Comparison of ENCODE assay signal across 19 cellular contexts in the genomic region with DNA sequence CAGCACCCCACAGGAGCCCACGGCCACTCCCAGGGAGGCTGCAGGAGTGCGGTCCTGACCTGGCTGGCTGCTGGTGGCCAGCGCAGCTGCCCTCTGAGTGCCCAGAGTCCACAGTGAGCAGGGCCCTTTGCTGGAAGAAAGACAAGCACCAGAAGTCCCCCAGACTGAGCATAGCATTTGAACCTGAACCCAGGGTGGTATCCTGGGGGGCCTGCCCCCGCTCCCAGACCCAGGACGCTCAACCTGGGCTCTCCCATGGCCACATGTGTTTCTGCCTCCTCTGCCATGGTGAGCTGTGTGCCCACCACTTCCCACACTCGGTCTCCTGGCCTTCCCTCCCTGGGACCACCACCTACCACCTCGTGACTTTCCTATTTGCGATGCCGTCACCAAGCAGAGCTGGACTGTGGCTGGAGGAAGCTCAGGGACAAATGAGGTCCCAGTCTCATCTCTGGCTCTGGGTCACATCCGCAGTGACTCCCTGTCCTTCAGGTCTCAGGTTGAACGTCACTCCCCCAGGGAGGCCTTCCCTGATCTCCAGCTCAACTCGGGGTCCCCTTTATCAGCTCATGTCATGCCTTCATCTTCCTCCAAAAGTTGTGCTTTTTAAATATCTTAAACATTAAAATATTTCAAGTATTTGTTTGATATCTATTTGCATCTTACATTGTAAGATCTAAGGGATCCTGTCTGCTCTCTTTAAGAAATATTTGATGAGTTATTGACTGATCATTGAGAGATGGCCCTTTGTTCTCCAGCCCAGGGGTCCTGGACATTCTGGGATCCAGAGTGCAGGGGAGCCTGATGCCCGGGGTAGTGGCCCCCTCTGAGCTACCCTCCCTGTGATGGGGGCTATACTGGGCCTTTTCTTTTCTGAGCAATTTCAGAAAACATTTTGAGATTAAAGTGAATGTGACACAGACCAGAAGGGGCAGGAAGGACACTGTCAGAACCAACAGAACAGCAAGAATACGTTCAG. TPM values are rescaled to one million over a fixed set of nuclear protein-coding genes. Genes with fewer than 3 reads are reported as not detected.
A peak's percentile ranks its signal among the peaks of the same experiment; 100 is the strongest.
DNase-seq lines count a peak whose midpoint lies in the region; ATAC-seq and TF ChIP-seq lines count a peak whose summit lies in the region.
"Had no signal": no experiment of that assay in that cellular context is flagged by ENCODE, and none has a peak within 500 bp of the region (broad histone marks: within the 10 kb centered on the region; RNA-seq: fewer than 3 reads in every experiment).

No MANE protein-coding gene starts in this region.

- no peaks in the 10 kb centered on the region for H3K4me1 ChIP-seq in IMR-90 (ENCODE audit: control insufficient read depth, insufficient read depth, low read length)
- peaks cover 2 to 4% of the 10 kb centered on the region in 2 experiments for H3K4me1 ChIP-seq in trophoblast cell (ENCODE audit: control insufficient read depth in 1 of 2, insufficient read depth in 2 of 2, low read length in 2 of 2)
- H3K4me1 ChIP-seq: SJCRH30 had no signal

- H3K79me2 ChIP-seq in trophoblast cell (ENCODE audit: control insufficient read depth, insufficient read depth, low read length, poor library complexity), result no peaks in the 10 kb centered on the region

- TF ChIP-seq POLR2A in IMR-90 (IDR thresholded peaks at IDR 0.05; ENCODE audit: low read depth, low read length) (no peak), lower leg skin (IDR thresholded peaks at IDR 0.05) (no peak)

- H3K9ac ChIP-seq in IMR-90 (ENCODE audit: low read depth, low read length) (no peak overlapping the region), trophoblast cell (ENCODE audit: low read length) (no peak overlapping the region)

- H3K18ac ChIP-seq in IMR-90 (ENCODE audit: low read depth, low read length) (no peak overlapping the region), trophoblast cell (ENCODE audit: low read length) (no peak overlapping the region)

- dilution Hi-C loops in IMR-90 (cut with HindIII; ENCODE audit: low sequenced_read_pairs, unreplicated experiment), result no loop called here

- no peak overlapping the region for H3K56ac ChIP-seq in IMR-90 (ENCODE audit: extremely low read depth, insufficient read depth, low read length)

- WGBS in IMR-90 (ENCODE audit: extremely low coverage in 2 of 2, insufficient read length in 1 of 2), 2 experiments, result 64% methylated on average over 6 of the region's 14 CpGs; no CpG with 5 or more reads in 1 of the 2 experiments
- WGBS in lower leg skin, 2 donors, result 80 to 84% methylated on average over 13 to 14 of the region's 14 CpGs
- no CpG with 5 or more reads among the region's 14 CpGs for WGBS in trophoblast cell (ENCODE audit: extremely low coverage, insufficient coverage, insufficient read length)

- H3K27me3 ChIP-seq in IMR-90 (ENCODE audit: control insufficient read depth, insufficient read depth, low read length) (peaks cover 16% of the 10 kb centered on the region), trophoblast cell (ENCODE audit: insufficient read depth, low read length) (no peaks in the 10 kb centered on the region)

- no peaks in the 10 kb centered on the region for H4K20me1 ChIP-seq in IMR-90 (ENCODE audit: insufficient read depth, low read length)

- H2BK5ac ChIP-seq in IMR-90 (ENCODE audit: low read depth, low read length, poor library complexity, severe bottlenecking) (no peak overlapping the region), trophoblast cell (ENCODE audit: low read depth, low read length, poor library complexity) (no peak overlapping the region)

- BruUV-seq in IMR-90 (replicated peaks; lab: Mats Ljungman, UMichigan), result no TSS peak

- H2BK120ac ChIP-seq in IMR-90 (ENCODE audit: low read depth, low read length) (no peak overlapping the region), trophoblast cell (ENCODE audit: insufficient read depth, low read length, poor library complexity) (no peak overlapping the region)

- H3K27ac ChIP-seq in IMR-90 (ENCODE audit: insufficient read depth, low read length) (no peak overlapping the region), trophoblast cell (ENCODE audit: low read depth, low read length) (no peak overlapping the region)
- H3K27ac ChIP-seq: SJCRH30 had no signal

- CTCF ChIA-PET in IMR-90 (lab: Yijun Ruan, JAX), result no interaction called here

- DNase-seq in IMR-90, result no peak
- DNase-seq in activated CD8-positive, alpha-beta memory T cell treated with anti-CD3 and anti-CD28 coated beads, Interleukin-2, amount 50 U/mL, for 48 hours, result peak; percentile 45
- DNase-seq in lower leg skin (ENCODE audit: low spot score in 2 of 2), result peak; percentile 5 to 64
- no peak for DNase-seq in trophoblast cell
- no peak for DNase-seq in activated gamma-delta T cell (lab: John Stamatoyannopoulos, UW)
- DNase-seq: COR-L47, NCI-H1417 treated with DMSO at 0.1 percent for 48 hours, NCI-H2029 treated with DMSO at 0.1 percent for 48 hours, NCI-H2171 treated with DMSO at 0.1 percent for 48 hours, NCI-H510A, NCI-H82, PC-3, SJCRH30 had no signal

- no peak overlapping the region for H3K4ac ChIP-seq in IMR-90 (ENCODE audit: low read depth, low read length)
- H3K4ac ChIP-seq in trophoblast cell (ENCODE audit: low read depth, low read length), result no peak overlapping the region

- H3K14ac ChIP-seq in IMR-90 (replicated peaks; ENCODE audit: low read depth, low read length), result no peak overlapping the region
- H3K14ac ChIP-seq in trophoblast cell (ENCODE audit: low read length), result peak overlapping the region; percentile 47

- no peaks in the 10 kb centered on the region for H3K36me3 ChIP-seq in IMR-90 (ENCODE audit: control insufficient read depth, insufficient read depth, low read length)
- H3K36me3 ChIP-seq in trophoblast cell (ENCODE audit: control insufficient read depth in 1 of 2, insufficient read depth in 2 of 2, low read length in 2 of 2), result no peaks in the 10 kb centered on the region
- H3K36me3 ChIP-seq: SJCRH30 had no signal

- TF ChIP-seq CTCF in IMR-90 (conservative IDR thresholded peaks at IDR 0.05; ENCODE audit: low read depth, low read length), result no peak
- no peak for TF ChIP-seq CTCF in lower leg skin (IDR thresholded peaks at IDR 0.05)

- no peak overlapping the region for H4K5ac ChIP-seq in IMR-90 (ENCODE audit: low read depth, low read length)

- H3K79me1 ChIP-seq in IMR-90 (ENCODE audit: low read depth in 1 of 2, low read length in 2 of 2) (no peaks in the 10 kb centered on the region), trophoblast cell (ENCODE audit: low read length) (peaks cover 3% of the 10 kb centered on the region)

- no peak overlapping the region for H4K12ac ChIP-seq in trophoblast cell (ENCODE audit: low read depth, low read length)

- H3K9me3 ChIP-seq in IMR-90 (ENCODE audit: control insufficient read depth, insufficient read depth, low read length) (no peaks in the 10 kb centered on the region), trophoblast cell (ENCODE audit: insufficient read depth, low read depth, low read length) (peaks cover 8% of the 10 kb centered on the region)

- H3K4me2 ChIP-seq in IMR-90 (ENCODE audit: low read depth, low read length) (no peak overlapping the region), trophoblast cell (ENCODE audit: low read length) (no peak overlapping the region)

- no peak overlapping the region for H2BK12ac ChIP-seq in trophoblast cell (ENCODE audit: low read length)

- no peak overlapping the region for H2AK5ac ChIP-seq in IMR-90 (ENCODE audit: low read depth, low read length)
- no peak overlapping the region for H2AK5ac ChIP-seq in trophoblast cell (ENCODE audit: low read length)

- H2AFZ ChIP-seq in IMR-90 (replicated peaks; ENCODE audit: low read length, poor library complexity) (no peak overlapping the region), trophoblast cell (ENCODE audit: insufficient read depth, low read length, poor library complexity) (no peak overlapping the region)

- H4K91ac ChIP-seq in IMR-90 (ENCODE audit: insufficient read depth, low read depth, low read length) (no peak overlapping the region), trophoblast cell (ENCODE audit: low read depth, low read length) (no peak overlapping the region)

- H3K9me1 ChIP-seq in IMR-90 (ENCODE audit: insufficient read depth, low read length), result no peaks in the 10 kb centered on the region

- H4K8ac ChIP-seq in IMR-90 (ENCODE audit: low read depth in 2 of 2, low read length in 2 of 2) (no peak overlapping the region), trophoblast cell (ENCODE audit: low read depth, low read length) (no peak overlapping the region)

- H3K23ac ChIP-seq in IMR-90 (ENCODE audit: low read depth, low read length) (no peak overlapping the region), trophoblast cell (ENCODE audit: low read length) (no peak overlapping the region)

- H2BK20ac ChIP-seq in IMR-90 (ENCODE audit: low read depth, low read length), result no peak overlapping the region

- intact Hi-C loops in IMR-90 (cut with micrococcal nuclease), result no loop called here
- intact Hi-C loops in lower leg skin (cut with DNase I; ENCODE audit: low total_unique reads), result no loop called here

- POLR2A ChIA-PET in IMR-90 (lab: Charles Lee; ENCODE audit: unreplicated experiment), result no interaction called here

- no peak overlapping the region for H2BK15ac ChIP-seq in IMR-90 (ENCODE audit: low read depth, low read length)

- H3K4me3 ChIP-seq in IMR-90 (ENCODE audit: insufficient read depth, low read depth, low read length) (no peak overlapping the region), lower leg skin (ENCODE audit: low read depth, poor library complexity, severe bottlenecking) (no peak overlapping the region), trophoblast cell (ENCODE audit: low read depth, low read length) (no peak overlapping the region)
- H3K4me3 ChIP-seq: SJCRH30 had no signal

- peak overlapping the region; percentile 42 for H2AK9ac ChIP-seq in IMR-90 (replicated peaks; ENCODE audit: low read depth, low read length, poor library complexity)

- TF ChIP-seq RAD21 in IMR-90 (IDR thresholded peaks at IDR 0.05; ENCODE audit: low read length), result no peak

- no peak for ATAC-seq in IMR-90 (ENCODE audit: low read depth)
- no peak for ATAC-seq in HG03095 (IDR thresholded peaks at IDR 0.05; ENCODE audit: unreplicated experiment)
- ATAC-seq in GM18907 (IDR thresholded peaks at IDR 0.05; ENCODE audit: unreplicated experiment), result no peak
- ATAC-seq in HG02870 (IDR thresholded peaks at IDR 0.05; ENCODE audit: unreplicated experiment), result no peak
- ATAC-seq: PC-3 had no signal

- in situ Hi-C loops in IMR-90 (cut with MboI; ENCODE audit: low sequenced_read_pairs), result no loop called here

RNA-seq across cellular contexts. Expression of gene GPR55, which starts 16.4 kb away (rescaled TPM):
- not detected in 2 replicates for total RNA-seq in IMR-90 (2012; rRNA removed)
- 0.03 TPM in 1 of 2 replicates, not detected in the other for polyA plus RNA-seq in IMR-90 (2012; rRNA removed)
- not detected in 2 replicates for polyA plus RNA-seq in IMR-90 (2012; cell fraction: cytosol; rRNA removed)
- 0.02 and 0.05 TPM in 2 replicates for polyA plus RNA-seq in IMR-90 (2012; cell fraction: nucleus; rRNA removed; ENCODE audit: low replicate concordance)
- total RNA-seq in lower leg skin, result under 1 TPM in 1 of 4 donors, not detected in 3; 0.30 TPM
- polyA plus RNA-seq in trophoblast cell (2013), result 0.07 and 0.08 TPM in 2 replicates
- total RNA-seq: HT-29, LHCN-M2 had no signal

RNA-seq across cellular contexts. Expression of gene SPATA3, which starts 54.4 kb away (rescaled TPM):
- not detected in 2 replicates for total RNA-seq in IMR-90 (2012; rRNA removed)
- polyA plus RNA-seq in IMR-90 (2012; rRNA removed), result not detected in 2 replicates
- not detected in 2 replicates for polyA plus RNA-seq in IMR-90 (2012; cell fraction: cytosol; rRNA removed)
- polyA plus RNA-seq in IMR-90 (2012; cell fraction: nucleus; rRNA removed; ENCODE audit: low replicate concordance), result not detected in 2 replicates
- under 1 TPM in 1 of 4 donors, not detected in 3; 0.25 TPM for total RNA-seq in lower leg skin
- polyA plus RNA-seq in trophoblast cell (2013), result 0.31 and 0.37 TPM in 2 replicates
- total RNA-seq: H4, HT-29, LHCN-M2, PC-3, SJCRH30 had no signal

Comparison
In these comparisons a context has a peak if more than half of its experiments do, and no peak if none do; other contexts are left out.
1. DNase-seq: peak in activated CD8-positive, alpha-beta memory T cell treated with anti-CD3 and anti-CD28 coated beads, Interleukin-2, amount 50 U/mL, for 48 hours (single experiment) and lower leg skin (2 of 2); none in IMR-90 (single experiment), trophoblast cell (0 of 2) and activated gamma-delta T cell (single experiment).